ENCODE assay signal across 1 cellular context in genomic region chr14:54805521-54806322, GRCh38.
TF ChIP-seq lines count a peak whose summit lies in the region.

No MANE protein-coding gene starts in this region.

TF ChIP-seq in K562, 482 proteins besides CTCF, POLR2A, EP300 and RAD21 (continued from another document):
- no peak for TF ChIP-seq IRF9 (tag; IDR thresholded peaks at IDR 0.05)
- no peak for TF ChIP-seq KLF1 (tag; IDR thresholded peaks at IDR 0.05)
- peak; percentile 95 for TF ChIP-seq ZBTB33 (CRISPR knock-in tag; IDR thresholded peaks at IDR 0.05)
- TF ChIP-seq SRSF9 (IDR thresholded peaks at IDR 0.05; ENCODE audit: borderline replicate concordance, low read depth, low read length), result no peak
- no peak for TF ChIP-seq KDM1A (IDR thresholded peaks at IDR 0.05)
- no peak for TF ChIP-seq THRAP3 (IDR thresholded peaks at IDR 0.05; ENCODE audit: borderline replicate concordance)
- peak; percentile 72; the same call in 1 of the 2 replicates for TF ChIP-seq STAG1 (CRISPR knock-in tag; IDR thresholded peaks at IDR 0.05; ENCODE audit: borderline replicate concordance)
- TF ChIP-seq JUND (IDR thresholded peaks at IDR 0.05; ENCODE audit: borderline replicate concordance, low read depth, low read length), result 0 out of 2 replicates have a peak, but pooled peaks have one; percentile 7
- no peak for TF ChIP-seq JUND (tag; IDR thresholded peaks at IDR 0.05; ENCODE audit: borderline replicate concordance, low read depth, low read length)
- peak in 1 of 2 experiments; percentile 9 for TF ChIP-seq E2F6 (IDR thresholded peaks at IDR 0.05; ENCODE audit: borderline replicate concordance in 1 of 2, extremely low read depth in 1 of 2, insufficient read depth in 1 of 2, insufficient read length in 1 of 2, low read depth in 1 of 2, low read length in 1 of 2, poor library complexity in 1 of 2, severe bottlenecking in 1 of 2)
- TF ChIP-seq SMC3 (conservative IDR thresholded peaks at IDR 0.05; ENCODE audit: insufficient read depth, low read depth, low read length), result peak; percentile 79
- 0 out of 2 replicates have a peak, but pooled peaks have one; percentile 40 for TF ChIP-seq RB1 (IDR thresholded peaks at IDR 0.05; ENCODE audit: low read depth)
- no peak for TF ChIP-seq PHB (CRISPR knock-in tag; IDR thresholded peaks at IDR 0.05)
- TF ChIP-seq ZNF449 (CRISPR knock-in tag; IDR thresholded peaks at IDR 0.05), result no peak
- no peak for TF ChIP-seq ZNF277 (CRISPR knock-in tag; IDR thresholded peaks at IDR 0.05; ENCODE audit: borderline replicate concordance)
- no peak for TF ChIP-seq ZNF609 (CRISPR knock-in tag; IDR thresholded peaks at IDR 0.05; ENCODE audit: borderline replicate concordance)
- 0 out of 4 replicates have a peak, but pooled peaks of 1 of the 2 experiments have one; percentile 14 for TF ChIP-seq RCOR1 (IDR thresholded peaks at IDR 0.05; ENCODE audit: borderline replicate concordance in 1 of 2, low read depth in 2 of 2, low read length in 2 of 2)
- no peak for TF ChIP-seq ETS1 (conservative IDR thresholded peaks at IDR 0.05; ENCODE audit: control insufficient read depth, low read depth, low read length)
- TF ChIP-seq MAZ (CRISPR knock-in tag; conservative IDR thresholded peaks at IDR 0.05 in 1 of 2, IDR thresholded peaks at IDR 0.05 in 1 of 2), result peak in 1 of 2 experiments; percentile 26; a peak in 1 of 4 replicates
- TF ChIP-seq ZNF785 (CRISPR knock-in tag; IDR thresholded peaks at IDR 0.05), result no peak
- TF ChIP-seq TFAM (CRISPR knock-in tag; conservative IDR thresholded peaks at IDR 0.05), result no peak
- no peak for TF ChIP-seq CGGBP1 (CRISPR knock-in tag; IDR thresholded peaks at IDR 0.05)
- TF ChIP-seq DEAF1 (CRISPR knock-in tag; IDR thresholded peaks at IDR 0.05), result peak; percentile 22; the same call in 1 of the 2 replicates
- TF ChIP-seq USF1 (CRISPR knock-in tag; IDR thresholded peaks at IDR 0.05), result peak; percentile 43; the same call in 1 of the 2 replicates
- TF ChIP-seq TAF7 (tag; IDR thresholded peaks at IDR 0.05), result no peak
